Comparison of ENCODE assay signal across 8 cellular contexts in the genomic region with DNA sequence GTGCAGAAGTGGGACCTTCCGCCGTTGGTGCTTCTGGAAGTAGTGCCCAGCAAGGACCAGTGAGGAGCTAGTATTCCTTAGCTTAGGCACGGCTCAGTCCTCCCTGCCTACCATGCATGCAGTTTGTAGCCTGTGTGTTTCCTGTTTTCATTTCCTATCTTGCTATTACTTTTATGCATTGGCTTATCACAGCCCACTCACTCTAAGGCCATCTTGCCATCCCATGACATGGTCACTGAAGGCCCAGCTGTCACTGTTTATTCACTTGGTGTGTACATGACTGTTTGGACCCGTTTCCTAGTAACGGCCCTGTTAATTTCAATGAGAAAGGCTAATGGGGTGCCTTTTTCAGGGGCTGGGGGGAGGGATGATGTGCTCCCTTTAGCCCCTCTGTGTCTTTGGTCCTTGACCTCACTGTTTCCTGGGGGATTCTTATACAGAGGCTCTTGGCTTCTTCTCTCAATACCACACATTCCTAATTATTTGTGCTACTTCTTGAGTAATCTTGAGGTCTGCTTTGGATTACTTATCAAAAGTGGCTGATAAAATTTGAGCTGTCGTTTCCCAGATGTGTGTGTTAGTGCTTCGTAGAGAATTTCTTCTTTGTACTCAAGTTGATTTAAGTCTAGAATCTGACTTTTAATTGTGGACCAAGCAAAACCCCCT. TPM values are rescaled to one million over a fixed set of nuclear protein-coding genes. Genes with fewer than 3 reads are reported as not detected.
A peak's percentile ranks its signal among the peaks of the same experiment; 100 is the strongest.
DNase-seq lines count a peak whose midpoint lies in the region; ATAC-seq and TF ChIP-seq lines count a peak whose summit lies in the region.

No MANE protein-coding gene starts in this region.

- H3K4me3 Mint-ChIP-seq in MCF 10A (ENCODE audit: unreplicated experiment), result no peak overlapping the region

- ATAC-seq in HG03196 (IDR thresholded peaks at IDR 0.05; ENCODE audit: unreplicated experiment) (peak; percentile 8), GM21423 (IDR thresholded peaks at IDR 0.05; ENCODE audit: unreplicated experiment) (no peak), HG02884 (IDR thresholded peaks at IDR 0.05; ENCODE audit: unreplicated experiment) (no peak)

- no peaks in the 10 kb centered on the region for H3K36me3 Mint-ChIP-seq in MCF 10A (ENCODE audit: insufficient read depth, unreplicated experiment)

- peak; percentile 61 for DNase-seq in AG08395 (ENCODE audit: low spot score)
- no peak for DNase-seq in MCF 10A (ENCODE audit: unreplicated experiment)
- peak; percentile 85 to 89 for DNase-seq in lung microvascular endothelial cell (ENCODE audit: low read depth in 2 of 2)
- no peak for DNase-seq in GOT3 (lab: John Stamatoyannopoulos, UW)
- DNase-seq in cerebellum (ENCODE audit: low spot score), result no peak

- POLR2A ChIA-PET in MCF 10A (lab: Yijun Ruan, JAX), result interaction anchor here (0.6 to 2.8 kb wide), 7 partner anchors 13 to 364 kb away, joined by 3 to 13 read pairs (median 4); partner anchors contain the start of gene TRAK1

- CTCF ChIA-PET in MCF 10A (lab: Yijun Ruan, JAX), result interaction anchor here (0.6 to 1.4 kb wide), 6 partner anchors 13 to 530 kb away, joined by 3 to 5 read pairs (median 3); no protein-coding TSS in a partner anchor

- H3K27ac Mint-ChIP-seq in MCF 10A (ENCODE audit: low read depth, unreplicated experiment), result peak overlapping the region; percentile 23

- TF ChIP-seq CTCF in MCF 10A (IDR thresholded peaks at IDR 0.05; ENCODE audit: unreplicated experiment), result no peak

- no peaks in the 10 kb centered on the region for H3K9me3 Mint-ChIP-seq in MCF 10A (ENCODE audit: unreplicated experiment)

- intact Hi-C loops in MCF 10A (cut with micrococcal nuclease), result no loop called here

- no peaks in the 10 kb centered on the region for H3K27me3 Mint-ChIP-seq in MCF 10A (ENCODE audit: insufficient read depth, unreplicated experiment)

- BruUV-seq in MCF 10A (replicated peaks; lab: Mats Ljungman, UMichigan), result no TSS peak

- peaks cover 34% of the 10 kb centered on the region for H3K4me1 Mint-ChIP-seq in MCF 10A (ENCODE audit: insufficient read depth, unreplicated experiment)

RNA-seq across cellular contexts. Expression of gene TRAK1, which starts 24.5 kb away (rescaled TPM):
- total RNA-seq in MCF 10A (2022) (32.8 and 33.2 TPM in 2 replicates), lung microvascular endothelial cell (21.2 and 32.0 TPM in 2 replicates), cerebellum (53.9 TPM)

Comparison
In these comparisons a context has a peak if more than half of its experiments do, and no peak if none do; other contexts are left out.
1. DNase-seq: peak in AG08395 (single experiment) and lung microvascular endothelial cell (2 of 2); none in MCF 10A (single experiment), GOT3 (single experiment) and cerebellum (single experiment).